ENCODE assay signal across 2 cellular contexts in genomic region chr19:44647144-44647543, GRCh38.
TF ChIP-seq lines count a peak whose summit lies in the region.

No MANE protein-coding gene starts in this region.

TF ChIP-seq in GM23338, 12 proteins besides CTCF, POLR2A, EP300 and RAD21:
- TF ChIP-seq CREB1 (CRISPR knock-in tag; IDR thresholded peaks at IDR 0.05; ENCODE audit: low read depth) (no peak), EZH2phosphoT487 (IDR thresholded peaks at IDR 0.05; ENCODE audit: unreplicated experiment) (no peak), JUNB (IDR thresholded peaks at IDR 0.05; ENCODE audit: unreplicated experiment) (no peak), ZNF462 (CRISPR knock-in tag; IDR thresholded peaks at IDR 0.05) (no peak), EZH2 (IDR thresholded peaks at IDR 0.05; ENCODE audit: low read depth, unreplicated experiment) (no peak)

TF ChIP-seq in endothelial cell of umbilical vein, 7 proteins besides CTCF, POLR2A, EP300 and RAD21:
- no peak for TF ChIP-seq MYC (IDR thresholded peaks at IDR 0.05; ENCODE audit: low read depth, low read length)
- no peak for TF ChIP-seq MAX (IDR thresholded peaks at IDR 0.05; ENCODE audit: insufficient read depth, insufficient read length)
- no peak for TF ChIP-seq POLR2AphosphoS5 (IDR thresholded peaks at IDR 0.05; ENCODE audit: insufficient read depth, low read depth, low read length)
- TF ChIP-seq EZH2 (IDR thresholded peaks at IDR 0.05; ENCODE audit: borderline replicate concordance, low read depth, low read length, severe bottlenecking) = no peak
- TF ChIP-seq FOS (IDR thresholded peaks at IDR 0.05; ENCODE audit: borderline replicate concordance, insufficient read depth, low read length) = no peak
- TF ChIP-seq GATA2 (IDR thresholded peaks at IDR 0.05; ENCODE audit: insufficient read depth, insufficient read length, low read depth, low read length) = no peak
- TF ChIP-seq JUN (IDR thresholded peaks at IDR 0.05; ENCODE audit: borderline replicate concordance, insufficient read depth, insufficient read length, low read depth) = no peak
TF ChIP-seq in endothelial cell of umbilical vein: peak in this region for 0.
